Comparison of ENCODE assay signal across 8 cellular contexts in genomic region chr14:49585803-49586672, GRCh38. TPM values are rescaled to one million over a fixed set of nuclear protein-coding genes. Genes with fewer than 3 reads are reported as not detected.
DNase-seq lines count a peak whose midpoint lies in the region; TF ChIP-seq lines count a peak whose summit lies in the region.

Gene RPS29 (minus strand): TSS chr14:49586380. CDS start chr14:49586346, 34 bp downstream.

- CTCF ChIA-PET in HEK293T (lab: Yijun Ruan, JAX), result interaction anchor here (0.5 to 3.0 kb wide), 7 partner anchors 10 to 1723 kb away, joined by 3 to 16 read pairs (median 5); partner anchors contain the start of genes ARF6, MGAT2 and RPL36AL

- H3K9me3 ChIP-seq in neuron (ENCODE audit: low read length) (no peaks in the 10 kb centered on the region), subcutaneous abdominal adipose tissue (ENCODE audit: control insufficient read depth in 5 of 5, low read length in 5 of 5) (no peaks in the 10 kb centered on the region)

- peak within 1 kb of the TSS; percentile 94 for H3K27ac ChIP-seq in subcutaneous abdominal adipose tissue (ENCODE audit: low read depth, low read length)

- H3K9ac ChIP-seq in subcutaneous abdominal adipose tissue (ENCODE audit: low read length in 5 of 5), result peak within 1 kb of the TSS; percentile 81 to 95 (median 90)

- POLR2A ChIA-PET in HEK293T (lab: Yijun Ruan, JAX), result interaction anchor here (0.5 to 3.3 kb wide), 23 partner anchors 8 to 508 kb away, joined by 3 to 41 read pairs (median 5); partner anchors contain the start of genes DNAAF2, LRR1, MGAT2 and POLE2

- H2AFZ ChIP-seq in neuron (ENCODE audit: low read depth, low read length), result peak within 1 kb of the TSS; percentile 11

- in situ Hi-C loops in SK-MEL-5 (cut with HindIII; ENCODE audit: low pct_unique_long_range_greater_than_20kb, low sequenced_read_pairs), result no loop called here

- peaks cover 31% of the 10 kb centered on the region for H3K36me3 ChIP-seq in neuron (ENCODE audit: insufficient read depth, low read length)
- H3K36me3 ChIP-seq in subcutaneous abdominal adipose tissue (ENCODE audit: control insufficient read depth in 5 of 5, insufficient read depth in 5 of 5, low read length in 5 of 5), result peaks cover 5 to 17% (median 14%) of the 10 kb centered on the region in 5 donors

- DNase-seq in GF-D8 (lab: John Stamatoyannopoulos, UW) (peak; percentile 97), HEK293T (ENCODE audit: extremely low spot score) (peak; percentile 94), MV-4-11 (lab: John Stamatoyannopoulos, UW) (peak; percentile 100), SK-MEL-5 (ENCODE audit: low read depth, low spot score) (peak; percentile 99), foreskin melanocyte (peak; percentile 99)
- DNase-seq in activated naive CD4-positive, alpha-beta T cell treated with Interleukin-2 at 50 U/mL for 16 hours, result peak; percentile 98

- peaks cover 14% of the 10 kb centered on the region for H3K4me1 ChIP-seq in neuron (ENCODE audit: insufficient read depth, low read length)
- peaks cover 0 to 25% (median 18%) of the 10 kb centered on the region in 5 donors for H3K4me1 ChIP-seq in subcutaneous abdominal adipose tissue (ENCODE audit: control insufficient read depth in 5 of 5, insufficient read depth in 5 of 5, low read length in 5 of 5)

- H3K4me3 ChIP-seq in neuron (ENCODE audit: low read length) (peak within 1 kb of the TSS; percentile 100), subcutaneous abdominal adipose tissue (ENCODE audit: low read depth in 1 of 5, low read length in 5 of 5) (peak within 1 kb of the TSS; percentile 89 to 99 (median 97))

- H3K27me3 ChIP-seq in neuron (ENCODE audit: insufficient read depth, low read length), result no peaks in the 10 kb centered on the region
- no peaks in the 10 kb centered on the region for H3K27me3 ChIP-seq in subcutaneous abdominal adipose tissue (ENCODE audit: control insufficient read depth in 5 of 5, insufficient read depth in 4 of 5, low read length in 5 of 5)

TF ChIP-seq in HEK293T, 16 proteins besides CTCF, POLR2A, EP300 and RAD21:
- TF ChIP-seq FOXM1 (IDR thresholded peaks at IDR 0.05; ENCODE audit: borderline replicate concordance) (no peak), CTBP1 (IDR thresholded peaks at IDR 0.05; ENCODE audit: borderline replicate concordance) (no peak), L3MBTL2 (conservative IDR thresholded peaks at IDR 0.05) (peak; percentile 62), ELF4 (IDR thresholded peaks at IDR 0.05) (peak; percentile 75)
TF ChIP-seq in HEK293T: peak in this region for 2.

RNA-seq across cellular contexts. Expression of gene RPS29, which starts in this region (rescaled TPM):
- total RNA-seq in SK-MEL-5 (2014; rRNA removed; shearing (Covaris generic)), result 1,995 and 2,116 TPM in 2 replicates
- polyA plus RNA-seq in SK-MEL-5 (2015; cell fraction: cytosol; rRNA removed), result 7,547 and 9,508 TPM in 2 replicates
- polyA plus RNA-seq in SK-MEL-5 (2015; cell fraction: nucleus; rRNA removed), result 1,471 and 1,614 TPM in 2 replicates

Comparison
In these comparisons a context has a peak if more than half of its experiments do, and no peak if none do; other contexts are left out.
1. Peak in every context shown above with its lines: DNase-seq, H3K4me3 ChIP-seq and H3K27ac ChIP-seq.